ENCODE assay signal across 11 cellular contexts in the genomic region with DNA sequence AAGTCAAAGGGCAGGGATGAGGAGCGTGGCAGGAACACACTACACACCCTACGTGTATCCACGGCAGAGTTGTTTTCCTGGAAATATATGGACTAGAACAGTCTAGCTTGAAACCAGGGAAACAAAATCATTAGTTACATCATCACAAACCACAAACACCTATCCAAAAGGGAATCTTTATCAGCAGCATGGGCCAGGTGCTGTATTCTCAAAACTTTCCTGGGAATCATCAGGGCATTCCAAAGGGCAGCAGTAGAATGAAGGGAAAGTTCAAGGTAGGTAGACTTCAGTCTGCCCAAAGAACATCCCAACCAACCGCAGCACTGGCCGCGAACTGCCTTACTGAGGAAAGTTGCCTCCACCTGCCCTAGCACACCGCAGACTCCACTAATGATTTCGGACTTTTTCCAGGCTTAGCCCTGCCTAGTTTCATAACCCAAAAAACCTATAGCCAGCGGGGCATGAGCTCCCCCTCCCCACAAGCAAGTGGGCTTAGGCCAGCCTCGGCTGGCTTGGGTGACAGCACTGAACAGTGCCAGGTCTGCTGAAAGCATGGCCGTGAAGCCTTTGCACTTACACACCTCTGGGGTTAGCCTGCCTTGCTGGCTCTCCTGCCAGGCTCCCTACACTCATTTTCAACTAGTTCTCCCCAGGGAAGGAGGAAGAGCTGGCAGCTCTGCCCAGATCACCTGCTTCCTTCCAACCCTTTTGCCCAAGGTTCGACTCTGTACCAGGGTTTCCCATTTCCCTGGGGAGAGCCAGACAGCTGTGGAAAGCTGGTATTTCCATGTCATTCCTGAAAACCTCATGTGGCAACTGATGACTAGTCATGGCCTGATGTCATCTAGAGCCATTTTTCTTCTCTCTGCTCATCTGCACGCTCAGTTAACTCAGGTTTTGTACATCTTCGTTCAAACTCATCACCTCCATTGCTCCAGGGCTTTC.
DNase-seq lines count a peak whose midpoint lies in the region; ATAC-seq, FAIRE-seq and TF ChIP-seq lines count a peak whose summit lies in the region.
"Had no signal": no experiment of that assay in that cellular context is flagged by ENCODE, and none has a peak within 500 bp of the region (broad histone marks: within the 10 kb centered on the region; RNA-seq: fewer than 3 reads in every experiment).

No MANE protein-coding gene starts in this region.

- no peaks in the 10 kb centered on the region for H3F3A ChIP-seq in Loucy (ENCODE audit: low read depth)

- no peak overlapping the region for H2BK120ac ChIP-seq in mesenchymal stem cell (ENCODE audit: low read depth, low read length)
- no peak overlapping the region for H2BK120ac ChIP-seq in mesendoderm (ENCODE audit: low read depth, low read length)

- H3K27ac ChIP-seq in GM12878 (ENCODE audit: control insufficient read depth, insufficient read depth) (no peak overlapping the region), mesenchymal stem cell (ENCODE audit: low read length, poor library complexity, severe bottlenecking) (no peak overlapping the region), mesendoderm (ENCODE audit: low read depth, low read length) (no peak overlapping the region)
- H3K27ac ChIP-seq: cardiac muscle cell, stomach had no signal

- H2AK5ac ChIP-seq in mesenchymal stem cell (ENCODE audit: low read length, severe bottlenecking), result peak overlapping the region; percentile 39
- H2AK5ac ChIP-seq in mesendoderm (ENCODE audit: low read length), result no peak overlapping the region

- POLR2A ChIA-PET in GM12878 (lab: Charles Lee), result no interaction called here

- FAIRE-seq in GM12878 (lab: Jason Lieb, UNC), result no peak

- H3K4me3 ChIP-seq in Loucy (ENCODE audit: low read length, poor library complexity, severe bottlenecking) (no peak overlapping the region), GM12878 (no peak overlapping the region), mesenchymal stem cell (ENCODE audit: insufficient read depth in 1 of 2, low read depth in 1 of 2, low read length in 2 of 2) (no peak overlapping the region), mesendoderm (ENCODE audit: low read length) (no peak overlapping the region)
- H3K4me3 ChIP-seq: cardiac muscle cell, stomach had no signal

- H2AFZ ChIP-seq in Loucy (ENCODE audit: low read length), result peak overlapping the region; percentile 79; the same call in 1 of the 2 replicates
- no peak overlapping the region for H2AFZ ChIP-seq in GM12878 (ENCODE audit: control insufficient read depth, low read depth, low read length)
- no peak overlapping the region for H2AFZ ChIP-seq in mesenchymal stem cell (ENCODE audit: low read depth, low read length)

- no peak overlapping the region for H3K23ac ChIP-seq in mesenchymal stem cell (ENCODE audit: low read length in 2 of 2)
- no peak overlapping the region for H3K23ac ChIP-seq in mesendoderm (ENCODE audit: low read length)

- H3K56ac ChIP-seq in mesendoderm (ENCODE audit: low read length), result no peak overlapping the region

- peak overlapping the region in 1 of 2 experiments; percentile 55 for H2BK12ac ChIP-seq in mesenchymal stem cell (ENCODE audit: low read length in 2 of 2)

- H3K9me2 ChIP-seq in Loucy (replicated peaks; ENCODE audit: low read depth, low read length), result no peaks in the 10 kb centered on the region

- no peak overlapping the region for H3K18ac ChIP-seq in mesenchymal stem cell (ENCODE audit: low read depth in 1 of 2, low read length in 2 of 2)
- H3K18ac ChIP-seq in mesendoderm (ENCODE audit: low read length), result no peak overlapping the region

- H3K4me1 ChIP-seq in Loucy (ENCODE audit: insufficient read depth, low read length, poor library complexity, severe bottlenecking) (peaks cover 29% of the 10 kb centered on the region), GM12878 (ENCODE audit: control insufficient read depth, insufficient read depth, low read length) (peaks cover 14% of the 10 kb centered on the region), mesenchymal stem cell (ENCODE audit: control insufficient read depth, insufficient read depth, low read depth, low read length) (peaks cover 6% of the 10 kb centered on the region), mesendoderm (ENCODE audit: control insufficient read depth, low read depth, low read length) (no peaks in the 10 kb centered on the region)

- H4K8ac ChIP-seq in mesenchymal stem cell (ENCODE audit: low read length), result no peak overlapping the region
- H4K8ac ChIP-seq in mesendoderm (ENCODE audit: low read depth, low read length), result no peak overlapping the region

- DNase-seq in Daoy (ENCODE audit: low read depth) (peak; percentile 67), GM12878 (ENCODE audit: low read depth, low spot score) (no peak), mesenchymal stem cell (peak; percentile 61), GM10266 (ENCODE audit: extremely low spot score) (no peak), mesendoderm (no peak), T-helper 2 cell (no peak)
- DNase-seq: CD8-positive, alpha-beta memory T cell; stomach had no signal

- no peak for TF ChIP-seq EP300 in GM12878 (IDR thresholded peaks at IDR 0.05; ENCODE audit: borderline replicate concordance in 1 of 2, control insufficient read depth in 1 of 2, low read depth in 2 of 2, low read length in 2 of 2)

- no peak for TF ChIP-seq POLR2A in GM12878 (IDR thresholded peaks at IDR 0.05; ENCODE audit: low read depth, low read length)

- peak overlapping the region; percentile 66 for H3K9ac ChIP-seq in Loucy (ENCODE audit: low read depth, low read length, poor library complexity, severe bottlenecking)
- H3K9ac ChIP-seq in GM12878 (ENCODE audit: control insufficient read depth, insufficient read depth, low read length), result no peak overlapping the region
- H3K9ac ChIP-seq in mesenchymal stem cell (ENCODE audit: low read length), result no peak overlapping the region
- H3K9ac ChIP-seq in mesendoderm (ENCODE audit: low read length), result no peak overlapping the region

- ATAC-seq in GM12878 (no peak), GM21737 (IDR thresholded peaks at IDR 0.05; ENCODE audit: unreplicated experiment) (no peak)

- CTCF ChIA-PET in GM12878 (lab: Yijun Ruan, JAX), result interaction anchor here (1.4 kb wide), 1 partner anchor 143 kb away, joined by 5 read pairs; no protein-coding TSS in a partner anchor

- in situ Hi-C loops in GM12878 (cut with MboI), result no loop called here

- H3K36me3 ChIP-seq in Loucy (ENCODE audit: insufficient read depth, low read length) (no peaks in the 10 kb centered on the region), GM12878 (ENCODE audit: control insufficient read depth in 2 of 2, insufficient read depth in 2 of 2, low read length in 1 of 2) (no peaks in the 10 kb centered on the region), mesenchymal stem cell (ENCODE audit: control insufficient read depth in 1 of 2, insufficient read depth in 2 of 2, low read depth in 1 of 2, low read length in 2 of 2) (no peaks in the 10 kb centered on the region), mesendoderm (ENCODE audit: control insufficient read depth, insufficient read depth, low read length) (no peaks in the 10 kb centered on the region)
- H3K36me3 ChIP-seq: cardiac muscle cell, stomach had no signal

- no peak overlapping the region for H3K4ac ChIP-seq in mesenchymal stem cell (ENCODE audit: low read depth in 1 of 2, low read length in 2 of 2)
- no peak overlapping the region for H3K4ac ChIP-seq in mesendoderm (ENCODE audit: low read depth, low read length)

- no peak overlapping the region for H4K5ac ChIP-seq in mesendoderm (ENCODE audit: low read length)

- H3K9me3 ChIP-seq in Loucy (ENCODE audit: insufficient read depth, low read depth, low read length) (no peaks in the 10 kb centered on the region), GM12878 (replicated peaks; ENCODE audit: control insufficient read depth, insufficient read depth, low read length) (no peaks in the 10 kb centered on the region; the same call in 1 of the 3 replicates), mesenchymal stem cell (ENCODE audit: control insufficient read depth, low read length) (no peaks in the 10 kb centered on the region)
- H3K9me3 ChIP-seq: stomach had no signal

- H3K14ac ChIP-seq in mesenchymal stem cell (ENCODE audit: low read length in 2 of 2), result peak overlapping the region in 1 of 2 experiments; percentile 36

- no peak overlapping the region for H4K91ac ChIP-seq in mesenchymal stem cell (ENCODE audit: low read length)

- TF ChIP-seq RAD21 in GM12878 (IDR thresholded peaks at IDR 0.05; ENCODE audit: insufficient read depth, low read depth, low read length), result no peak

- TF ChIP-seq CTCF in Loucy (conservative IDR thresholded peaks at IDR 0.05; ENCODE audit: low read length), result no peak
- no peak for TF ChIP-seq CTCF in GM12878 (IDR thresholded peaks at IDR 0.05 in 2 of 3, conservative IDR thresholded peaks at IDR 0.05 in 1 of 3; ENCODE audit: control insufficient read depth in 2 of 3, extremely low read depth in 1 of 3, insufficient read depth in 1 of 3, low read depth in 3 of 3, low read length in 3 of 3)
- no peak for TF ChIP-seq CTCF in GM10266 (IDR thresholded peaks at IDR 0.05; ENCODE audit: control insufficient read depth, insufficient read depth, low read depth, missing control alignments)

- H4K20me1 ChIP-seq in Loucy (ENCODE audit: insufficient read depth, low read length, poor library complexity, severe bottlenecking) (no peaks in the 10 kb centered on the region), GM12878 (ENCODE audit: control insufficient read depth, insufficient read depth) (no peaks in the 10 kb centered on the region)

- 62% methylated on average over 14 of the region's 14 CpGs for WGBS in GM12878 (ENCODE audit: insufficient coverage, insufficient replicate concordance, low lambda C conversion rate, missing lambda C conversion rate)
- WGBS in mesenchymal stem cell, result 94% methylated on average over 14 of the region's 14 CpGs
- no CpG with 5 or more reads among the region's 14 CpGs for WGBS in mesendoderm (ENCODE audit: extremely low coverage, insufficient coverage, low lambda C conversion rate)

- no TSS peak for BruUV-seq in GM12878 (replicated peaks; lab: Mats Ljungman, UMichigan)

- H3K79me2 ChIP-seq in Loucy (ENCODE audit: insufficient read depth, low read length) (no peaks in the 10 kb centered on the region), GM12878 (ENCODE audit: control insufficient read depth, insufficient read depth, low read length) (no peaks in the 10 kb centered on the region), mesendoderm (ENCODE audit: control insufficient read depth, insufficient read depth, low read length) (no peaks in the 10 kb centered on the region)

- peak overlapping the region; percentile 72 for H3K4me2 ChIP-seq in Loucy (ENCODE audit: low read depth, low read length, poor library complexity, severe bottlenecking)
- H3K4me2 ChIP-seq in GM12878 (ENCODE audit: control insufficient read depth, insufficient read depth), result no peak overlapping the region
- H3K4me2 ChIP-seq in mesenchymal stem cell (ENCODE audit: low read length, poor library complexity, severe bottlenecking), result no peak overlapping the region
- H3K4me2 ChIP-seq in mesendoderm (ENCODE audit: low read length), result no peak overlapping the region

- H2BK15ac ChIP-seq in mesenchymal stem cell (ENCODE audit: low read depth, poor library complexity, severe bottlenecking) (no peak overlapping the region), mesendoderm (replicated peaks; ENCODE audit: low read depth) (no peak overlapping the region)

- no peaks in the 10 kb centered on the region for H3K27me3 ChIP-seq in Loucy (ENCODE audit: insufficient read depth, low read length, poor library complexity, severe bottlenecking)
- H3K27me3 ChIP-seq in GM12878 (replicated peaks in 1 of 2; ENCODE audit: control insufficient read depth in 2 of 2, insufficient read depth in 2 of 2, low read length in 1 of 2), result peaks cover 0 to 3% of the 10 kb centered on the region in 2 experiments; a peak in 2 of 4 replicates
- H3K27me3 ChIP-seq in mesenchymal stem cell (ENCODE audit: control insufficient read depth in 1 of 2, insufficient read depth in 1 of 2, low read length in 2 of 2), result peaks cover 0 to 4% of the 10 kb centered on the region in 2 experiments
- H3K27me3 ChIP-seq in mesendoderm (ENCODE audit: insufficient read depth, low read length, poor library complexity), result no peaks in the 10 kb centered on the region
- H3K27me3 ChIP-seq: cardiac muscle cell had no signal

- RAD21 ChIA-PET in GM12878 (lab: Charles Lee; ENCODE audit: unreplicated experiment), result no interaction called here

- H2BK5ac ChIP-seq in mesenchymal stem cell (ENCODE audit: low read depth, low read length, poor library complexity, severe bottlenecking) (no peak overlapping the region), mesendoderm (ENCODE audit: low read length) (no peak overlapping the region)

- H3K79me1 ChIP-seq in mesenchymal stem cell (replicated peaks; ENCODE audit: low read length, poor library complexity, severe bottlenecking), result no peaks in the 10 kb centered on the region
- H3K79me1 ChIP-seq in mesendoderm (ENCODE audit: low read length), result no peaks in the 10 kb centered on the region

- intact Hi-C loops in GM12878 (cut with micrococcal nuclease; ENCODE audit: unreplicated experiment), result no loop called here

- SMC1A ChIA-PET in GM12878 (lab: Charles Lee; ENCODE audit: uncharacterized antibody, unreplicated experiment), result no interaction called here

Comparison
In these comparisons a context has a peak if more than half of its experiments do, and no peak if none do; other contexts are left out.
1. DNase-seq: peak in Daoy (single experiment) and mesenchymal stem cell (single experiment); none in GM12878 (single experiment), GM10266 (single experiment), mesendoderm (single experiment) and T-helper 2 cell (0 of 5).